In genomic region chr5:157059093-157059539, GRCh38 we compare ENCODE assay signal across 16 cellular contexts. TPM values are rescaled to one million over a fixed set of nuclear protein-coding genes. Genes with fewer than 3 reads are reported as not detected.
A peak's percentile ranks its signal among the peaks of the same experiment; 100 is the strongest.
DNase-seq lines count a peak whose midpoint lies in the region; ATAC-seq, FAIRE-seq and TF ChIP-seq lines count a peak whose summit lies in the region.
"Had no signal": no experiment of that assay in that cellular context is flagged by ENCODE, and none has a peak within 500 bp of the region (broad histone marks: within the 10 kb centered on the region; RNA-seq: fewer than 3 reads in every experiment).

Gene HAVCR1 (minus strand): TSS chr5:157059116. CDS start chr5:157057943, 1,173 bp downstream.

- WGBS in body of pancreas, 2 donors, result 48 to 51% methylated on average over 9 of the region's 9 CpGs
- WGBS in pancreas, 2 donors, result 30 to 51% methylated on average over 9 of the region's 9 CpGs

- H3K27me3 ChIP-seq in body of pancreas (no peaks in the 10 kb centered on the region), pancreas (no peaks in the 10 kb centered on the region)

- no peak for TF ChIP-seq POLR2A in body of pancreas (IDR thresholded peaks at IDR 0.05)

- H3K36me3 ChIP-seq in body of pancreas (replicated peaks in 1 of 2; ENCODE audit: insufficient read depth in 1 of 2, low read depth in 2 of 2) (no peaks in the 10 kb centered on the region), pancreas (no peaks in the 10 kb centered on the region)

- FAIRE-seq in pancreas (lab: Jason Lieb, UNC), result no peak

- H3K9me3 Mint-ChIP-seq in activated naive CD4-positive, alpha-beta T cell treated with anti-CD3 and anti-CD28 coated beads, Interleukin-2, amount 50 U/mL, for 72 hours, result no peaks in the 10 kb centered on the region
- H3K9me3 Mint-ChIP-seq: effector memory CD8-positive, alpha-beta T cell; memory B cell had no signal

- no peak for TF ChIP-seq CTCF in body of pancreas (IDR thresholded peaks at IDR 0.05)
- TF ChIP-seq CTCF in pancreas (IDR thresholded peaks at IDR 0.05), result no peak

- no peaks in the 10 kb centered on the region for H3K36me3 Mint-ChIP-seq in activated naive CD4-positive, alpha-beta T cell treated with anti-CD3 and anti-CD28 coated beads, Interleukin-2, amount 50 U/mL, for 72 hours
- H3K36me3 Mint-ChIP-seq: memory B cell had no signal

- peak; percentile 72 for ATAC-seq in GM19372 (IDR thresholded peaks at IDR 0.05; ENCODE audit: low read depth, unreplicated experiment)
- peak; percentile 81 for ATAC-seq in HG03135 (IDR thresholded peaks at IDR 0.05; ENCODE audit: unreplicated experiment)
- ATAC-seq in body of pancreas, result peak; percentile 77
- ATAC-seq in pancreas, result peak; percentile 75 to 98 (median 92)
- no peak for ATAC-seq in GM21447 (IDR thresholded peaks at IDR 0.05; ENCODE audit: unreplicated experiment)
- no peak for ATAC-seq in activated naive CD4-positive, alpha-beta T cell treated with anti-CD3 and anti-CD28 coated beads, Interleukin-2, amount 50 U/mL, for 72 hours
- ATAC-seq: effector memory CD8-positive, alpha-beta T cell had no signal

- no peak within 1 kb of the TSS for H3K27ac ChIP-seq in body of pancreas
- peak within 1 kb of the TSS in 1 of 4 donors; percentile 13 for H3K27ac ChIP-seq in pancreas

- peaks cover 12% of the 10 kb centered on the region for H3K4me1 ChIP-seq in body of pancreas
- peaks cover 0 to 5% (median 0%) of the 10 kb centered on the region in 3 donors for H3K4me1 ChIP-seq in pancreas

- H3K9me3 ChIP-seq in body of pancreas, result no peaks in the 10 kb centered on the region
- no peaks in the 10 kb centered on the region for H3K9me3 ChIP-seq in pancreas

- H3K4me3 ChIP-seq in body of pancreas, result no peak within 1 kb of the TSS
- no peak within 1 kb of the TSS for H3K4me3 ChIP-seq in pancreas

- H3K27ac Mint-ChIP-seq in activated naive CD4-positive, alpha-beta T cell treated with anti-CD3 and anti-CD28 coated beads, Interleukin-2, amount 50 U/mL, for 72 hours, result no peak within 1 kb of the TSS
- H3K27ac Mint-ChIP-seq: memory B cell had no signal

- DNase-seq in body of pancreas, result peak in 2 of 4 donors; percentile 16 to 17
- no peak for DNase-seq in pancreas
- no peak for DNase-seq in activated CD8-positive, alpha-beta memory T cell treated with anti-CD3 and anti-CD28 coated beads, Interleukin-2, amount 50 U/mL, for 4 hours
- no peak for DNase-seq in activated naive CD4-positive, alpha-beta T cell treated with anti-CD3 and anti-CD28 coated beads, Interleukin-2, amount 50 U/mL, for 72 hours (ENCODE audit: low spot score in 2 of 2)
- no peak for DNase-seq in DMS153 (lab: John Stamatoyannopoulos, UW)
- DNase-seq: activated T-cell treated with anti-CD3 and anti-CD28 coated beads, Interleukin-2, amount 50 U/mL, for 48 hours; effector memory CD8-positive, alpha-beta T cell; glutamatergic neuron; IMR-90; NCI-H1694; substantia nigra had no signal

- intact Hi-C loops in body of pancreas (cut with DNase I), result no loop called here
- intact Hi-C loops in pancreas (cut with DNase I), result no loop called here

RNA-seq across cellular contexts. Expression of gene HAVCR1, which starts in this region (rescaled TPM):
- not detected for total RNA-seq in body of pancreas
- total RNA-seq in pancreas, result under 1 TPM in 1 of 6 donors, not detected in 5; 0.18 TPM
- polyA plus RNA-seq in pancreas, result not detected
- under 1 TPM; 0.72 to 0.96 TPM for total RNA-seq in activated naive CD4-positive, alpha-beta T cell treated with anti-CD3 and anti-CD28 coated beads, Interleukin-2, amount 50 U/mL, for 72 hours
- total RNA-seq: IMR-90, pulmonary artery endothelial cell had no signal
- polyA plus RNA-seq: IMR-90 had no signal

Comparison
In these comparisons a context has a peak if more than half of its experiments do, and no peak if none do; other contexts are left out.
1. Peak in ATAC-seq in body of pancreas; RNA of the gene not detected or under 1 TPM.
2. Peak in ATAC-seq in pancreas; RNA of the gene not detected or under 1 TPM.
3. ATAC-seq: peak in GM19372 (single experiment) and HG03135 (single experiment); none in GM21447 (single experiment) and activated naive CD4-positive, alpha-beta T cell treated with anti-CD3 and anti-CD28 coated beads, Interleukin-2, amount 50 U/mL, for 72 hours (0 of 2).